9 cellular contexts compared by ENCODE assay signal in the genomic region with DNA sequence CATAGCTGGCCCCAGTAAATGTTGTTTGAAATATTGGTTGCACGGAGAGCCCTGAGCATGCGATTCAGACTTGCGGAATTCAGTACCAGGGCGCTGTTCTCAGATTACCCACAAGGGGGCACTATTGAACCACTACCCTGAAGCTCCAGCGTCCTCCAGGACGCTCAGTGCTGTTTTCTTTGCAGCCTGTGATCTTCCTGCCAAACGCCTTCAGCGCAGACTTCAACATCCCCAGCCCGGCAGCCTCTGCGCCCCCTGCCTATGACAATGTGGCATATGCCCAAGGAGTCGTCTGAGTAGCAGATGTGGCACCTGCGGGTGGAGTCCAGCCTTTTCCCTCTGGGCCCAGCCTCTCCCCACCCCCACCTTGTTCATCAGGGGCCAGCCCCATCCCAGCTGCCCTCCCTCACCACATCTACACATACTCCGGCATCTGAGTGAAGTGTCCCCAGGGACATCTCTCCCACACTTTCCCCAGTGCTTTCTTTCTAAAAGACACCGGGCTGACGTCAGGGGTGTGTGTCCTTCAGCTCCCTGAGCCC. TPM values are rescaled to one million over a fixed set of nuclear protein-coding genes. Genes with fewer than 3 reads are reported as not detected.
DNase-seq lines count a peak whose midpoint lies in the region; ATAC-seq and TF ChIP-seq lines count a peak whose summit lies in the region.
"Had no signal": no experiment of that assay in that cellular context is flagged by ENCODE, and none has a peak within 500 bp of the region (broad histone marks: within the 10 kb centered on the region; RNA-seq: fewer than 3 reads in every experiment).

No MANE protein-coding gene starts in this region.

- no peaks in the 10 kb centered on the region for H3K36me3 ChIP-seq in Karpas-422 (ENCODE audit: insufficient read depth, low read length)
- H3K36me3 ChIP-seq in PC-9 (ENCODE audit: low read depth) = no peaks in the 10 kb centered on the region
- no peaks in the 10 kb centered on the region for H3K36me3 ChIP-seq in suprapubic skin

- H3K27me3 Mint-ChIP-seq in activated T-cell treated with anti-CD3 and anti-CD28 coated beads, Interleukin-2, amount 50 U/mL, for 4 hours (ENCODE audit: low read depth) = peaks cover 8% of the 10 kb centered on the region

- no peak overlapping the region for H2AFZ ChIP-seq in Karpas-422 (ENCODE audit: low read length)
- no peak overlapping the region for H2AFZ ChIP-seq in PC-9

- H3K4me1 Mint-ChIP-seq in activated T-cell treated with anti-CD3 and anti-CD28 coated beads, Interleukin-2, amount 50 U/mL, for 4 hours (ENCODE audit: low read depth) = peaks cover 9% of the 10 kb centered on the region

- no peak for TF ChIP-seq EP300 in suprapubic skin (IDR thresholded peaks at IDR 0.05)

- H3K4me2 ChIP-seq in Karpas-422 (ENCODE audit: low read depth, low read length, poor library complexity, severe bottlenecking) = peak overlapping the region; percentile 12
- H3K4me2 ChIP-seq in PC-9 = no peak overlapping the region

- H3K4me3 Mint-ChIP-seq in activated T-cell treated with anti-CD3 and anti-CD28 coated beads, Interleukin-2, amount 50 U/mL, for 4 hours = no peak overlapping the region

- no peaks in the 10 kb centered on the region for H3K9me2 ChIP-seq in Karpas-422 (replicated peaks; ENCODE audit: insufficient read depth, low read length)
- no peaks in the 10 kb centered on the region for H3K9me2 ChIP-seq in PC-9 (ENCODE audit: insufficient read depth)

- no peak overlapping the region for H3K9ac ChIP-seq in Karpas-422 (ENCODE audit: low read length)

- ATAC-seq in GM21717 (IDR thresholded peaks at IDR 0.05; ENCODE audit: unreplicated experiment) = peak; percentile 57
- ATAC-seq in activated T-cell treated with anti-CD3 and anti-CD28 coated beads, Interleukin-2, amount 50 U/mL, for 4 hours = peak; percentile 95

- no peaks in the 10 kb centered on the region for H3K9me3 ChIP-seq in Karpas-422 (ENCODE audit: low read length)
- H3K9me3 ChIP-seq in PC-9 (ENCODE audit: insufficient read depth, low read depth) = no peaks in the 10 kb centered on the region
- no peaks in the 10 kb centered on the region for H3K9me3 ChIP-seq in suprapubic skin

- H4K20me1 ChIP-seq in Karpas-422 (ENCODE audit: insufficient read depth, low read depth, low read length) (no peaks in the 10 kb centered on the region), PC-9 (ENCODE audit: insufficient read depth) (no peaks in the 10 kb centered on the region)

- peaks cover 10% of the 10 kb centered on the region for H3K4me1 ChIP-seq in Karpas-422 (ENCODE audit: low read length)
- H3K4me1 ChIP-seq in PC-9 (replicated peaks; ENCODE audit: insufficient read depth) = no peaks in the 10 kb centered on the region
- peaks cover 4% of the 10 kb centered on the region for H3K4me1 ChIP-seq in suprapubic skin

- H3K36me3 Mint-ChIP-seq in activated T-cell treated with anti-CD3 and anti-CD28 coated beads, Interleukin-2, amount 50 U/mL, for 4 hours (ENCODE audit: insufficient read depth) = no peaks in the 10 kb centered on the region

- TF ChIP-seq CTCF in PC-9 (conservative IDR thresholded peaks at IDR 0.05) = peak; percentile 90
- TF ChIP-seq CTCF in suprapubic skin (IDR thresholded peaks at IDR 0.05) = peak; percentile 58 to 90

- intact Hi-C loops in PC-9 (cut with micrococcal nuclease; ENCODE audit: unreplicated experiment) = loop anchor here (1.0 to 5.0 kb wide), 6 partner anchors 57 to 612 kb away; no protein-coding TSS in a partner anchor

- H3K79me2 ChIP-seq in Karpas-422 (ENCODE audit: low read length) (no peaks in the 10 kb centered on the region), PC-9 (ENCODE audit: low read depth) (no peaks in the 10 kb centered on the region)

- no TSS peak for BruUV-seq in PC-9 (replicated peaks; lab: Mats Ljungman, UMichigan)

- no peak overlapping the region for H3K27ac ChIP-seq in Karpas-422 (ENCODE audit: low read length)
- H3K27ac ChIP-seq in PC-9 = no peak overlapping the region
- no peak overlapping the region for H3K27ac ChIP-seq in suprapubic skin

- H3K9me3 Mint-ChIP-seq in activated T-cell treated with anti-CD3 and anti-CD28 coated beads, Interleukin-2, amount 50 U/mL, for 4 hours = no peaks in the 10 kb centered on the region

- WGBS in suprapubic skin = 10% methylated on average over 15 of the region's 15 CpGs

- CTCF ChIA-PET in PC-9 (lab: Charles Lee) = interaction anchor here (0.6 to 1.3 kb wide), 4 partner anchors 11 to 610 kb away, joined by 3 to 6 read pairs (median 4); no protein-coding TSS in a partner anchor

- no peaks in the 10 kb centered on the region for H3F3A ChIP-seq in PC-9 (ENCODE audit: insufficient read depth, low read depth)

- H3K4me3 ChIP-seq in Karpas-422 (ENCODE audit: low read length) (no peak overlapping the region), PC-9 (no peak overlapping the region), suprapubic skin (no peak overlapping the region)

- 0 out of 2 replicates have a peak, but pooled peaks cover 5% of the 10 kb centered on the region for H3K27me3 ChIP-seq in Karpas-422 (ENCODE audit: low read length)
- H3K27me3 ChIP-seq in PC-9 (ENCODE audit: insufficient read depth, low read depth) = peaks cover 43% of the 10 kb centered on the region
- H3K27me3 ChIP-seq in suprapubic skin = no peaks in the 10 kb centered on the region

- POLR2A ChIA-PET in PC-9 (lab: Charles Lee; ENCODE audit: unreplicated experiment) = no interaction called here

- TF ChIP-seq POLR2A in suprapubic skin (IDR thresholded peaks at IDR 0.05) = no peak

- DNase-seq in DMS79 (lab: John Stamatoyannopoulos, UW) (peak; percentile 75), Karpas-422 (peak; percentile 95), PC-9 (peak; percentile 70 to 87), fibroblast of peridontal ligament (ENCODE audit: extremely low read depth) (peak; percentile 91), nucleus accumbens (lab: John Stamatoyannopoulos, UW) (peak in 51 of 56 donors; percentile 14 to 93 (median 64)), suprapubic skin (ENCODE audit: low spot score in 2 of 2) (peak in 1 of 2 donors; percentile 82)
- DNase-seq in activated T-cell treated with anti-CD3 and anti-CD28 coated beads, Interleukin-2, amount 50 U/mL, for 4 hours = peak; percentile 80

RNA-seq across cellular contexts. Expression of gene MS4A10, which starts 9.6 kb away (rescaled TPM):
- total RNA-seq in Karpas-422 (2014; rRNA removed; shearing (Covaris generic); ENCODE audit: low replicate concordance) = not detected in 2 replicates
- total RNA-seq in PC-9 (2021) = not detected in 2 replicates
- total RNA-seq in activated T-cell treated with anti-CD3 and anti-CD28 coated beads, Interleukin-2, amount 50 U/mL, for 4 hours = not detected
- not detected for total RNA-seq in suprapubic skin
- total RNA-seq: mononuclear cell had no signal

RNA-seq across cellular contexts. Expression of gene MS4A15, which starts 18.8 kb away (rescaled TPM):
- not detected in 2 replicates for total RNA-seq in Karpas-422 (2014; rRNA removed; shearing (Covaris generic); ENCODE audit: low replicate concordance)
- not detected in 2 replicates for total RNA-seq in PC-9 (2021)
- not detected for total RNA-seq in activated T-cell treated with anti-CD3 and anti-CD28 coated beads, Interleukin-2, amount 50 U/mL, for 4 hours
- total RNA-seq in suprapubic skin = not detected
- total RNA-seq: mononuclear cell had no signal

RNA-seq across cellular contexts. Expression of gene MS4A18, which starts 51.0 kb away (rescaled TPM):
- not detected in 2 replicates for total RNA-seq in Karpas-422 (2014; rRNA removed; shearing (Covaris generic); ENCODE audit: low replicate concordance)
- total RNA-seq in PC-9 (2021) = not detected in 2 replicates
- total RNA-seq in activated T-cell treated with anti-CD3 and anti-CD28 coated beads, Interleukin-2, amount 50 U/mL, for 4 hours = not detected
- total RNA-seq in suprapubic skin = not detected
- total RNA-seq: mononuclear cell had no signal
